35 cellular contexts compared by ENCODE assay signal in genomic region chr10:129613377-129613980, GRCh38.
"Had no signal": no experiment of that assay in that cellular context is flagged by ENCODE, and none has a peak within 500 bp of the region (broad histone marks: within the 10 kb centered on the region; RNA-seq: fewer than 3 reads in every experiment).

No MANE protein-coding gene starts in this region.

- H3K36me3 Mint-ChIP-seq: activated naive CD4-positive, alpha-beta T cell treated with anti-CD3 and anti-CD28 coated beads, Interleukin-2, amount 10 ng/mL, durations not matched to agents 7 days and 5 days; brain had no signal

- H3K27me3 Mint-ChIP-seq: activated B cell treated with CpG ODN at 0.5 μM for 24 hours; activated CD4-positive, alpha-beta memory T cell treated with anti-CD3 and anti-CD28 coated beads for 36 hours; activated naive CD4-positive, alpha-beta T cell treated with anti-CD3 and anti-CD28 coated beads, Interleukin-2, amount 10 ng/mL, durations not matched to agents 7 days and 5 days; activated naive CD8-positive, alpha-beta T cell; activated naive CD8-positive, alpha-beta T cell treated with anti-CD3 and anti-CD28 coated beads, Interleukin-2, amount 50 U/mL, for 24 hours had no signal

- H3K4me2 ChIP-seq: KMS-11 had no signal

- H3K4me3 Mint-ChIP-seq: activated B cell treated with CpG ODN at 0.5 μM for 24 hours; activated CD4-positive, alpha-beta memory T cell treated with anti-CD3 and anti-CD28 coated beads for 36 hours; activated naive CD4-positive, alpha-beta T cell treated with anti-CD3 and anti-CD28 coated beads, Interleukin-2, amount 10 ng/mL, durations not matched to agents 7 days and 5 days; activated naive CD8-positive, alpha-beta T cell; activated naive CD8-positive, alpha-beta T cell treated with anti-CD3 and anti-CD28 coated beads, Interleukin-2, amount 50 U/mL, for 24 hours; activated T-cell treated with anti-CD3 and anti-CD28 coated beads, Interleukin-2, amount 50 U/mL, for 4 hours; activated T-helper 1 cell treated with anti-CD3 and anti-CD28 coated beads, Interleukin-12 subunit alpha, Interleukin-12 subunit beta, Interleukin-2, Interleukin-4 antibody, amounts not matched to agents 30 ng/mL and 10 ng/mL and 1 ng/mL, durations not matched to agents 14 hours and 24 hours and 36 hours; brain had no signal

- H3K4me1 Mint-ChIP-seq: activated naive CD4-positive, alpha-beta T cell treated with anti-CD3 and anti-CD28 coated beads, Interleukin-2, amount 10 ng/mL, durations not matched to agents 7 days and 5 days; activated naive CD8-positive, alpha-beta T cell treated with anti-CD3 and anti-CD28 coated beads, Interleukin-2, amount 50 U/mL, for 24 hours had no signal

- DNase-seq: activated B cell treated with CpG ODN at 0.5 μM for 24 hours; activated CD4-positive, alpha-beta memory T cell treated with anti-CD3 and anti-CD28 coated beads for 36 hours; activated CD4-positive, alpha-beta T cell treated with anti-CD3 and anti-CD28 coated beads for 4 hours; activated CD4-positive, alpha-beta T cell treated with anti-CD3 and anti-CD28 coated beads, Interleukin-2, amount 50 U/mL, for 1 hour; activated CD4-positive, CD25-positive, alpha-beta regulatory T cell treated with anti-CD3 and anti-CD28 coated beads, Interleukin-2, amount 50 U/mL, for 72 hours; activated CD8-positive, alpha-beta memory T cell treated with anti-CD3 and anti-CD28 coated beads, Interleukin-2, amount 50 U/mL, for 4 hours; activated effector memory CD4-positive, alpha-beta T cell treated with Interleukin-2 at 50 U/mL for 16 hours; activated naive CD4-positive, alpha-beta T cell treated with anti-CD3 and anti-CD28 coated beads, Interleukin-2, amount 10 ng/mL, durations not matched to agents 7 days and 5 days; activated naive CD8-positive, alpha-beta T cell treated with anti-CD3 and anti-CD28 coated beads, Interleukin-2, amount 50 U/mL, for 24 hours; activated T-cell treated with anti-CD3 and anti-CD28 coated beads for 4 hours; activated T-cell treated with anti-CD3 and anti-CD28 coated beads, Interleukin-2, amount 50 U/mL, for 4 hours; anterior cingulate cortex; caudate nucleus; NCI-H1048; NCI-H1105 treated with DMSO at 0.1 percent for 48 hours; NCI-H1436; NCI-H1694; NCI-H1930; NCI-H2081 treated with DMSO at 0.1 percent for 48 hours; NCI-H345; NCI-H524 treated with DMSO at 0.1 percent for 48 hours; NCI-H748 treated with DMSO at 0.1 percent for 48 hours; NK-92 treated with Interleukin-12 subunit alpha and Interleukin-12 subunit beta, amount 100 ng/mL, for 24 hours; OCI-M1; Right ventricle myocardium superior; SW 1271; T-helper 1 cell; T-helper 2 cell; T-helper 9 cell had no signal

- H3K27ac ChIP-seq: KMS-11, VCaP had no signal

- H3K27ac Mint-ChIP-seq: activated B cell treated with CpG ODN at 0.5 μM for 24 hours; activated CD4-positive, alpha-beta memory T cell treated with anti-CD3 and anti-CD28 coated beads for 36 hours; activated naive CD4-positive, alpha-beta T cell treated with anti-CD3 and anti-CD28 coated beads, Interleukin-2, amount 10 ng/mL, durations not matched to agents 7 days and 5 days; activated naive CD8-positive, alpha-beta T cell; activated naive CD8-positive, alpha-beta T cell treated with anti-CD3 and anti-CD28 coated beads, Interleukin-2, amount 50 U/mL, for 24 hours; activated T-helper 1 cell treated with anti-CD3 and anti-CD28 coated beads, Interleukin-12 subunit alpha, Interleukin-12 subunit beta, Interleukin-2, Interleukin-4 antibody, amounts not matched to agents 30 ng/mL and 10 ng/mL and 1 ng/mL, durations not matched to agents 14 hours and 24 hours and 36 hours had no signal

- H3K9me3 Mint-ChIP-seq: activated naive CD8-positive, alpha-beta T cell treated with anti-CD3 and anti-CD28 coated beads, Interleukin-2, amount 50 U/mL, for 24 hours; activated T-helper 1 cell treated with anti-CD3 and anti-CD28 coated beads, Interleukin-12 subunit alpha, Interleukin-12 subunit beta, Interleukin-2, Interleukin-4 antibody, amounts not matched to agents 30 ng/mL and 10 ng/mL and 1 ng/mL, durations not matched to agents 14 hours and 24 hours and 36 hours; brain had no signal

- H3K9ac ChIP-seq: KMS-11 had no signal

- FAIRE-seq: bronchial epithelial cell had no signal

- ATAC-seq: activated naive CD8-positive, alpha-beta T cell treated with anti-CD3 and anti-CD28 coated beads, Interleukin-2, amount 50 U/mL, for 24 hours; activated T-cell treated with anti-CD3 and anti-CD28 coated beads, Interleukin-2, amount 50 U/mL, for 4 hours had no signal
